ENCODE assay signal across 15 cellular contexts in genomic region chr7:138458576-138459234, GRCh38. TPM values are rescaled to one million over a fixed set of nuclear protein-coding genes. Genes with fewer than 3 reads are reported as not detected.
DNase-seq lines count a peak whose midpoint lies in the region; ATAC-seq, FAIRE-seq and TF ChIP-seq lines count a peak whose summit lies in the region.
"Had no signal": no experiment of that assay in that cellular context is flagged by ENCODE, and none has a peak within 500 bp of the region (broad histone marks: within the 10 kb centered on the region; RNA-seq: fewer than 3 reads in every experiment).

No MANE protein-coding gene starts in this region.

- CTCF ChIA-PET in HepG2 (lab: Yijun Ruan, JAX; ENCODE audit: low intra/inter-chr PET ratio, low total read pairs) = no interaction called here

- intact Hi-C loops in HepG2 (cut with micrococcal nuclease; ENCODE audit: unreplicated experiment) = loop anchor here (2.0 kb wide), 1 partner anchor 62 kb away; no protein-coding TSS in a partner anchor
- intact Hi-C loops in right lobe of liver (cut with DNase I) = no loop called here
- intact Hi-C loops in testis (cut with DNase I; ENCODE audit: low total_unique reads) = no loop called here

- TF ChIP-seq EP300 in HepG2 (IDR thresholded peaks at IDR 0.05; ENCODE audit: low read depth in 2 of 2, low read length in 2 of 2) (no peak), HepG2 (CRISPR knock-in tag; IDR thresholded peaks at IDR 0.05; ENCODE audit: borderline replicate concordance) (no peak)

- no peak overlapping the region for H3K9ac ChIP-seq in HepG2 (ENCODE audit: insufficient read depth, low read depth, low read length)

- no peak for TF ChIP-seq RAD21 in HepG2 (CRISPR knock-in tag; IDR thresholded peaks at IDR 0.05)

- peaks cover 43% of the 10 kb centered on the region for H3K79me2 ChIP-seq in HepG2 (ENCODE audit: insufficient read depth, low read length)

- FAIRE-seq in HepG2 (lab: Jason Lieb, UNC) = no peak

- no peak overlapping the region for H2AFZ ChIP-seq in HepG2 (ENCODE audit: low read length)

- WGBS in HepG2 (ENCODE audit: low lambda C conversion rate) = 95% methylated on average over 13 of the region's 13 CpGs
- WGBS in right lobe of liver (ENCODE audit: insufficient coverage, low coverage, low lambda C conversion rate, missing lambda C conversion rate) = 85% methylated on average over 12 of the region's 13 CpGs
- WGBS in testis, 2 donors = 41 to 47% methylated on average over 13 of the region's 13 CpGs

- H3K27me3 Mint-ChIP-seq in activated naive CD8-positive, alpha-beta T cell treated with anti-CD3 and anti-CD28 coated beads, Interleukin-2, amount 50 U/mL, for 24 hours = no peaks in the 10 kb centered on the region
- H3K27me3 Mint-ChIP-seq in immature natural killer cell (ENCODE audit: low read depth in 3 of 3) = peaks cover 4 to 11% (median 9%) of the 10 kb centered on the region in 3 donors

- no peak overlapping the region for H3K27ac Mint-ChIP-seq in activated naive CD8-positive, alpha-beta T cell treated with anti-CD3 and anti-CD28 coated beads, Interleukin-2, amount 50 U/mL, for 24 hours
- peak overlapping the region in 1 of 6 donors; percentile 57 for H3K27ac Mint-ChIP-seq in immature natural killer cell

- H3K36me3 Mint-ChIP-seq in activated naive CD8-positive, alpha-beta T cell treated with anti-CD3 and anti-CD28 coated beads, Interleukin-2, amount 50 U/mL, for 24 hours (ENCODE audit: low read depth) = peaks cover 5% of the 10 kb centered on the region
- H3K36me3 Mint-ChIP-seq in immature natural killer cell = no peaks in the 10 kb centered on the region

- H3K4me1 Mint-ChIP-seq in activated naive CD8-positive, alpha-beta T cell treated with anti-CD3 and anti-CD28 coated beads, Interleukin-2, amount 50 U/mL, for 24 hours = peaks cover 26% of the 10 kb centered on the region
- peaks cover 25 to 40% of the 10 kb centered on the region in 2 donors for H3K4me1 Mint-ChIP-seq in immature natural killer cell

- TF ChIP-seq CTCF in HepG2 (CRISPR knock-in tag; IDR thresholded peaks at IDR 0.05) = no peak
- no peak for TF ChIP-seq CTCF in right lobe of liver (IDR thresholded peaks at IDR 0.05)
- TF ChIP-seq CTCF in testis (IDR thresholded peaks at IDR 0.05) = no peak

- DNase-seq in HepG2 (ENCODE audit: low spot score) = no peak
- no peak for DNase-seq in right lobe of liver
- no peak for DNase-seq in activated naive CD8-positive, alpha-beta T cell treated with anti-CD3 and anti-CD28 coated beads, Interleukin-2, amount 50 U/mL, for 24 hours
- DNase-seq in immature natural killer cell = no peak
- DNase-seq in testis = no peak
- no peak for DNase-seq in superior temporal gyrus (ENCODE audit: extremely low spot score)
- no peak for DNase-seq in amygdala (lab: John Stamatoyannopoulos, UW)
- DNase-seq in RKO (ENCODE audit: low spot score) = no peak
- DNase-seq: DMS53; NCI-H1436; NCI-H510A treated with DMSO at 0.1 percent for 48 hours; right cardiac atrium; stimulated activated CD4-positive, alpha-beta T cell treated with anti-CD3 and anti-CD28 coated beads, Interleukin-4, amount 100 ng/mL, for 1 hour had no signal

- POLR2A ChIA-PET in HepG2 (lab: Yijun Ruan, JAX) = interaction anchor here (1.9 kb wide), 1 partner anchor 107 kb away, joined by 5 read pairs; no protein-coding TSS in a partner anchor

- in situ Hi-C loops in HepG2 (cut with HindIII; ENCODE audit: extremely low pct_ligation_motif_present, low pct_unique_long_range_greater_than_20kb) = no loop called here

- H3K9me3 ChIP-seq in HepG2 (ENCODE audit: low read length) = no peaks in the 10 kb centered on the region
- no peaks in the 10 kb centered on the region for H3K9me3 ChIP-seq in right lobe of liver
- no peaks in the 10 kb centered on the region for H3K9me3 ChIP-seq in testis

- H3K36me3 ChIP-seq in HepG2 (replicated peaks in 1 of 2; ENCODE audit: control insufficient read depth in 1 of 2, insufficient read depth in 2 of 2, low read length in 2 of 2) (0 out of 5 replicates have a peak, but pooled peaks cover 0 to 5% of the 10 kb centered on the region in 2 experiments), right lobe of liver (no peaks in the 10 kb centered on the region), testis (ENCODE audit: low read depth, missing control alignments) (no peaks in the 10 kb centered on the region)

- H3K4me1 ChIP-seq in HepG2 (ENCODE audit: insufficient read depth, low read length) = peaks cover 40% of the 10 kb centered on the region
- peaks cover 0 to 4% (median 0%) of the 10 kb centered on the region in 4 donors for H3K4me1 ChIP-seq in right lobe of liver
- H3K4me1 ChIP-seq in testis = peaks cover 3% of the 10 kb centered on the region

- BruUV-seq in HepG2 (replicated peaks; lab: Mats Ljungman, UMichigan) = no TSS peak

- H3K4me3 Mint-ChIP-seq in activated naive CD8-positive, alpha-beta T cell treated with anti-CD3 and anti-CD28 coated beads, Interleukin-2, amount 50 U/mL, for 24 hours = peak overlapping the region; percentile 91
- H3K4me3 Mint-ChIP-seq in immature natural killer cell = peak overlapping the region in 4 of 5 donors; percentile 3 to 54 (median 14)

- H3K4me3 ChIP-seq in HepG2 (replicated peaks in 1 of 3; ENCODE audit: insufficient read depth in 1 of 3, low read depth in 2 of 3, low read length in 3 of 3) (no peak overlapping the region), right lobe of liver (no peak overlapping the region), testis (peak overlapping the region; percentile 9 to 88)

- peaks cover 15% of the 10 kb centered on the region for H4K20me1 ChIP-seq in HepG2 (ENCODE audit: insufficient read depth, low read length)

- TF ChIP-seq POLR2A in HepG2 (IDR thresholded peaks at IDR 0.05; ENCODE audit: insufficient read depth in 1 of 2, low read depth in 2 of 2, low read length in 2 of 2) (no peak), right lobe of liver (IDR thresholded peaks at IDR 0.05) (no peak), testis (IDR thresholded peaks at IDR 0.05) (no peak)

- ATAC-seq in HepG2 (no peak), right lobe of liver (no peak)
- ATAC-seq in activated naive CD8-positive, alpha-beta T cell treated with anti-CD3 and anti-CD28 coated beads, Interleukin-2, amount 50 U/mL, for 24 hours = no peak
- ATAC-seq: Right ventricle myocardium inferior had no signal

- no peaks in the 10 kb centered on the region for H3K9me3 Mint-ChIP-seq in activated naive CD8-positive, alpha-beta T cell treated with anti-CD3 and anti-CD28 coated beads, Interleukin-2, amount 50 U/mL, for 24 hours
- H3K9me3 Mint-ChIP-seq in immature natural killer cell = no peaks in the 10 kb centered on the region
- H3K9me3 Mint-ChIP-seq: stimulated activated effector memory CD8-positive, alpha-beta T cell treated with anti-CD3 and anti-CD28 coated beads, Interleukin-12 subunit alpha, Interleukin-12 subunit beta, amount 100 ng/mL, for 72 hours had no signal

- H3K4me2 ChIP-seq in HepG2 (ENCODE audit: low read depth, low read length) = peak overlapping the region; percentile 73

- H3K27me3 ChIP-seq in HepG2 (ENCODE audit: control insufficient read depth in 1 of 2, insufficient read depth in 2 of 2, low read length in 2 of 2) (peaks cover 0 to 3% of the 10 kb centered on the region in 2 experiments; a peak in 1 of 5 replicates), right lobe of liver (no peaks in the 10 kb centered on the region), testis (no peaks in the 10 kb centered on the region)

- H3K27ac ChIP-seq in HepG2 (ENCODE audit: extremely low read length, insufficient read depth, low read length) = no peak overlapping the region
- no peak overlapping the region for H3K27ac ChIP-seq in right lobe of liver
- no peak overlapping the region for H3K27ac ChIP-seq in testis

TF ChIP-seq in HepG2, 621 proteins besides CTCF, POLR2A, EP300 and RAD21 (continues in another document):
- peak; percentile 81 for TF ChIP-seq ZBTB38 (CRISPR knock-in tag; IDR thresholded peaks at IDR 0.05)

RNA-seq across cellular contexts. Expression of gene TRIM24, which starts 1.4 kb away (rescaled TPM):
- 106 and 118 TPM in 2 replicates for total RNA-seq in HepG2 (2016; rRNA removed; fragmentation: Illumina TruSeq; extraction: Trizol)
- 122 and 139 TPM in 2 replicates for total RNA-seq in HepG2 (2016; cell fraction: cytosol; rRNA removed; fragmentation: Illumina TruSeq; extraction: Trizol; ENCODE audit: low read depth)
- 99.4 and 119 TPM in 2 replicates for total RNA-seq in HepG2 (2016; cell fraction: insoluble cytoplasmic fraction; rRNA removed; fragmentation: Illumina TruSeq; extraction: Trizol)
- 66.5 and 76.0 TPM in 2 replicates for total RNA-seq in HepG2 (2016; cell fraction: membrane; rRNA removed; fragmentation: Illumina TruSeq; extraction: Trizol)
- 103 and 118 TPM in 2 replicates for total RNA-seq in HepG2 (2016; cell fraction: nucleus; rRNA removed; fragmentation: Illumina TruSeq; extraction: Trizol)
- polyA plus RNA-seq in HepG2 (2011; rRNA removed) = 70.3 and 100 TPM in 2 replicates
- 34.7 and 45.8 TPM in 2 replicates for polyA plus RNA-seq in HepG2 (2011; cell fraction: cytosol; rRNA removed)
- polyA plus RNA-seq in HepG2 (2011; cell fraction: nucleus; rRNA removed) = 47.7 and 50.1 TPM in 2 replicates
- 45.5 and 53.7 TPM in 2 replicates for polyA plus RNA-seq in HepG2 (2012)
- polyA plus RNA-seq in HepG2 (2016; cell fraction: cytosol; fragmentation: Illumina TruSeq; extraction: Trizol; ENCODE audit: low read depth) = 3.2 and 3.5 TPM in 2 replicates
- polyA plus RNA-seq in HepG2 (2016; cell fraction: insoluble cytoplasmic fraction; fragmentation: Illumina TruSeq; extraction: Trizol; ENCODE audit: low read depth) = 140 and 150 TPM in 2 replicates
- polyA plus RNA-seq in HepG2 (2016; cell fraction: membrane; fragmentation: Illumina TruSeq; extraction: Trizol; ENCODE audit: low read depth) = 12.3 and 15.0 TPM in 2 replicates
- 118 and 128 TPM in 2 replicates for polyA plus RNA-seq in HepG2 (2016; cell fraction: nucleus; fragmentation: Illumina TruSeq; extraction: Trizol; ENCODE audit: insufficient read depth, low read depth)
- polyA minus RNA-seq in HepG2 (2011; rRNA and poly(A)+ RNA removed; ENCODE audit: low replicate concordance) = 19.6 and 88.1 TPM in 2 replicates
- polyA minus RNA-seq in HepG2 (2011; cell fraction: cytosol; rRNA and poly(A)+ RNA removed) = 86.8 and 89.8 TPM in 2 replicates
- polyA minus RNA-seq in HepG2 (2011; cell fraction: nucleus; rRNA and poly(A)+ RNA removed) = 194 and 209 TPM in 2 replicates
- 10 to 100 TPM; 14.5 to 18.9 (median 16.5) TPM for total RNA-seq in right lobe of liver
- 10 to 100 TPM in 1 of 3 donors, 1 to 10 TPM in 2; 4.2 to 11.4 (median 4.8) TPM for polyA plus RNA-seq in immature natural killer cell
- total RNA-seq in testis = 10 to 100 TPM; 55.9 to 63.2 TPM
- polyA plus RNA-seq in testis (ENCODE audit: insufficient read depth, low read depth, low replicate concordance) = 38.7 TPM

Comparison
In these comparisons a context has a peak if more than half of its experiments do, and no peak if none do; other contexts are left out.
1. H3K4me3 ChIP-seq: peak in testis (2 of 2); none in HepG2 (0 of 3) and right lobe of liver (0 of 3).